Comparison of ENCODE assay signal across 11 cellular contexts in the genomic region with DNA sequence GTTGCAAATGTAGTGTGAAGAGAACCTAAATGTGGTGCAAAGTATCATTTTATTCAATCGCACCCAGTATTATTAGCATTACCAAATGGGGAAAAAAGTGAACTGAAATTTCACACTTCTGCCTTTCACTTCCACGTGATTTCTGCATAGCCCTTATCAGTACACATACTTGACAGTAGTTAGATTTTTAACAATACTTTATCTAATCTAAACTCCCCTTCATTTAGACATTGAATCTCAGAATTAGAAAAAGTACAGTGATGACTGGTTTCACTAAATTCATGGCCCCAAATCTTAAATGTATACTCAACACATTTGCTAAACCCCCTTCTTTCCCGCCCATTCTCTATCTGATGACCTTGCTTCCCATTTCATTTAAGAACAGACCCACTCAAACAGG. TPM values are rescaled to one million over a fixed set of nuclear protein-coding genes. Genes with fewer than 3 reads are reported as not detected.
DNase-seq lines count a peak whose midpoint lies in the region; ATAC-seq and TF ChIP-seq lines count a peak whose summit lies in the region.
"Had no signal": no experiment of that assay in that cellular context is flagged by ENCODE, and none has a peak within 500 bp of the region (broad histone marks: within the 10 kb centered on the region; RNA-seq: fewer than 3 reads in every experiment).

No MANE protein-coding gene starts in this region.

- H3K27me3 ChIP-seq in dorsolateral prefrontal cortex: no peaks in the 10 kb centered on the region
- H3K27me3 ChIP-seq: SJSA1 had no signal

- no peaks in the 10 kb centered on the region for H3K27me3 Mint-ChIP-seq in stimulated activated memory B cell treated with anti-CD40 and anti-IgM and Interleukin-4, amounts not matched to agents 10 μg/mL and 1 μg/mL and 100 μg/mL, for 72 hours

- ATAC-seq in GM19043 (IDR thresholded peaks at IDR 0.05; ENCODE audit: low read depth, unreplicated experiment) (peak; percentile 36), HG02610 (IDR thresholded peaks at IDR 0.05; ENCODE audit: unreplicated experiment) (peak; percentile 37), HG03460 (IDR thresholded peaks at IDR 0.05; ENCODE audit: unreplicated experiment) (peak; percentile 43), left cardiac atrium (no peak)
- ATAC-seq in stimulated activated memory B cell treated with anti-CD40 and anti-IgM and Interleukin-4, amounts not matched to agents 10 μg/mL and 1 μg/mL and 100 μg/mL, for 72 hours: peak; percentile 83

- no peak for DNase-seq in dorsolateral prefrontal cortex
- no peak for DNase-seq in NK-92 treated with Interleukin-12 subunit alpha and Interleukin-12 subunit beta, amount 100 ng/mL, for 24 hours (lab: John Stamatoyannopoulos, UW)
- no peak for DNase-seq in left cardiac atrium
- DNase-seq: EL, NCI-H2029 had no signal

- intact Hi-C loops in dorsolateral prefrontal cortex (cut with DNase I) (no loop called here), left cardiac atrium (cut with DNase I) (no loop called here)

- peaks cover 75% of the 10 kb centered on the region for H3K4me1 Mint-ChIP-seq in stimulated activated memory B cell treated with anti-CD40 and anti-IgM and Interleukin-4, amounts not matched to agents 10 μg/mL and 1 μg/mL and 100 μg/mL, for 72 hours

- H3K4me3 Mint-ChIP-seq in stimulated activated memory B cell treated with anti-CD40 and anti-IgM and Interleukin-4, amounts not matched to agents 10 μg/mL and 1 μg/mL and 100 μg/mL, for 72 hours: peak overlapping the region; percentile 21

- H3K27ac Mint-ChIP-seq in stimulated activated memory B cell treated with anti-CD40 and anti-IgM and Interleukin-4, amounts not matched to agents 10 μg/mL and 1 μg/mL and 100 μg/mL, for 72 hours: peak overlapping the region; percentile 83

- peaks cover 73% of the 10 kb centered on the region for H3K36me3 Mint-ChIP-seq in stimulated activated memory B cell treated with anti-CD40 and anti-IgM and Interleukin-4, amounts not matched to agents 10 μg/mL and 1 μg/mL and 100 μg/mL, for 72 hours

- H3K27ac ChIP-seq in dorsolateral prefrontal cortex: peak overlapping the region in 9 of 59 donors; percentile 7 to 54 (median 26)
- H3K27ac ChIP-seq: SJSA1 had no signal

- no peaks in the 10 kb centered on the region for H3K9me3 Mint-ChIP-seq in stimulated activated memory B cell treated with anti-CD40 and anti-IgM and Interleukin-4, amounts not matched to agents 10 μg/mL and 1 μg/mL and 100 μg/mL, for 72 hours

- H3K4me3 ChIP-seq in dorsolateral prefrontal cortex: no peak overlapping the region
- H3K4me3 ChIP-seq: SJSA1 had no signal

- no peak for TF ChIP-seq CTCF in dorsolateral prefrontal cortex (IDR thresholded peaks at IDR 0.05 in 54 of 56, conservative IDR thresholded peaks at IDR 0.05 in 2 of 56; ENCODE audit: low read depth in 1 of 56, partially characterized antibody in 56 of 56)

RNA-seq across cellular contexts. Expression of gene STX7, which starts 14.3 kb away (rescaled TPM):
- total RNA-seq in dorsolateral prefrontal cortex (100 to 1,000 TPM in 59 of 120 experiments, 10 to 100 TPM in 61; 62.8 to 127 (median 99.9) TPM), left cardiac atrium (10 to 100 TPM; 46.4 to 53.0 TPM)

RNA-seq across cellular contexts. Expression of gene TAAR9, which starts 39.4 kb away (rescaled TPM):
- not detected for total RNA-seq in dorsolateral prefrontal cortex
- not detected for total RNA-seq in left cardiac atrium
- total RNA-seq: pulmonary artery endothelial cell, SJSA1 had no signal

RNA-seq across cellular contexts. Expression of gene TAAR8, which starts 53.8 kb away (rescaled TPM):
- total RNA-seq in dorsolateral prefrontal cortex: not detected
- total RNA-seq in left cardiac atrium: not detected
- total RNA-seq: pulmonary artery endothelial cell, SJSA1 had no signal

Comparison
In these comparisons a context has a peak if more than half of its experiments do, and no peak if none do; other contexts are left out.
1. ATAC-seq: peak in GM19043 (single experiment), HG02610 (single experiment), HG03460 (single experiment) and stimulated activated memory B cell treated with anti-CD40 and anti-IgM and Interleukin-4, amounts not matched to agents 10 μg/mL and 1 μg/mL and 100 μg/mL, for 72 hours (single experiment); none in left cardiac atrium (0 of 2).